In genomic region chr9:135961277-135961705, GRCh38 we compare ENCODE assay signal across 8 cellular contexts. TPM values are rescaled to one million over a fixed set of nuclear protein-coding genes. Genes with fewer than 3 reads are reported as not detected.
A peak's percentile ranks its signal among the peaks of the same experiment; 100 is the strongest.
DNase-seq lines count a peak whose midpoint lies in the region; ATAC-seq and TF ChIP-seq lines count a peak whose summit lies in the region.

TSS of gene UBAC1 (minus strand) at chr9:135961373. CDS start at chr9:135961162, 211 bp downstream.

- H3K9me3 Mint-ChIP-seq in H9 (no peaks in the 10 kb centered on the region), nephron (no peaks in the 10 kb centered on the region)

- no peak within 1 kb of the TSS for H2AK5ac ChIP-seq in H9 (ENCODE audit: insufficient read length, low read length)

- peak; percentile 96 for ATAC-seq in stimulated activated naive CD8-positive, alpha-beta T cell treated with anti-CD3 and anti-CD28 coated beads, Interleukin-15, Interleukin-2, amounts not matched to agents 100 U/mL and 50 U/mL, for 24 hours

- TF ChIP-seq CTCF in H9 (conservative IDR thresholded peaks at IDR 0.05) (peak; percentile 32; the same call in 2 of the 3 replicates), fibroblast of the aortic adventitia (IDR thresholded peaks at IDR 0.05; ENCODE audit: insufficient read depth, low read length) (peak; percentile 45), nephron (IDR thresholded peaks at IDR 0.05; ENCODE audit: unreplicated experiment in 3 of 3) (peak; percentile 28 to 37 (median 32))

- no peak within 1 kb of the TSS for H2BK20ac ChIP-seq in H9 (ENCODE audit: low read depth, low read length, poor library complexity, severe bottlenecking)

- no peaks in the 10 kb centered on the region for H3K9me3 ChIP-seq in H9 (ENCODE audit: control insufficient read depth, low read depth, low read length)

- peak within 1 kb of the TSS; percentile 82 for H3K4me3 ChIP-seq in fibroblast of the aortic adventitia (ENCODE audit: low read depth, low read length)

- no peak within 1 kb of the TSS for H3K23ac ChIP-seq in H9 (ENCODE audit: insufficient read length, low read depth, low read length)

- no peaks in the 10 kb centered on the region for H3K27me3 ChIP-seq in H9 (ENCODE audit: insufficient read depth, low read length)

- H3K4me1 Mint-ChIP-seq in H9 (peaks cover 19 to 21% of the 10 kb centered on the region in 2 experiments), nephron (peaks cover 19% of the 10 kb centered on the region)

- peak within 1 kb of the TSS; percentile 37 for H3K4me2 ChIP-seq in H9 (ENCODE audit: insufficient read depth, insufficient read length, low read length)

- H4K8ac ChIP-seq in H9 (replicated peaks; ENCODE audit: insufficient read length, low read depth, low read length): no peak within 1 kb of the TSS

- H3K79me1 ChIP-seq in H9 (ENCODE audit: insufficient read depth, low read depth, low read length, poor library complexity, severe bottlenecking): no peaks in the 10 kb centered on the region

- H3K9ac ChIP-seq in H9 (ENCODE audit: extremely low read depth, insufficient read length, low read length): peak within 1 kb of the TSS; percentile 39

- no peak within 1 kb of the TSS for H2BK15ac ChIP-seq in H9 (ENCODE audit: low read depth, low read length)

- H3K4me3 Mint-ChIP-seq in H9: peak within 1 kb of the TSS; percentile 86 to 92
- peak within 1 kb of the TSS; percentile 90 to 94 (median 93) for H3K4me3 Mint-ChIP-seq in nephron

- no peak within 1 kb of the TSS for H3K4ac ChIP-seq in H9 (ENCODE audit: low read depth, low read length)

- H3K56ac ChIP-seq in H9 (ENCODE audit: insufficient read length, low read depth, low read length): no peak within 1 kb of the TSS

- peaks cover 0 to 7% (median 5%) of the 10 kb centered on the region in 3 experiments; a peak in 3 of 7 replicates for H3K36me3 Mint-ChIP-seq in H9 (ENCODE audit: insufficient read depth in 1 of 3, low read depth in 3 of 3)
- H3K36me3 Mint-ChIP-seq in nephron (ENCODE audit: low read depth): peaks cover 3% of the 10 kb centered on the region

- H3K4me1 ChIP-seq in H9 (ENCODE audit: insufficient read depth, low read length): no peaks in the 10 kb centered on the region; the same call in 1 of the 2 replicates

- no peak within 1 kb of the TSS for H4K91ac ChIP-seq in H9 (ENCODE audit: insufficient read length, low read depth, low read length)

- no peak within 1 kb of the TSS for H2BK12ac ChIP-seq in H9 (ENCODE audit: insufficient read length, low read depth, low read length)

- H2AFZ ChIP-seq in H9 (ENCODE audit: low read length): no peak within 1 kb of the TSS

- DNase-seq in EH (ENCODE audit: low read depth) (peak; percentile 94), H9 (peak; percentile 96), M059J (ENCODE audit: low read depth) (peak; percentile 91), SHP77 (lab: John Stamatoyannopoulos, UW) (peak; percentile 92 to 94), fibroblast of the aortic adventitia (ENCODE audit: low read depth) (peak; percentile 90)
- peak; percentile 93 for DNase-seq in activated effector memory CD4-positive, alpha-beta T cell treated with Interleukin-2 at 50 U/mL for 16 hours
- peak; percentile 97 for DNase-seq in stimulated activated naive CD8-positive, alpha-beta T cell treated with anti-CD3 and anti-CD28 coated beads, Interleukin-15, Interleukin-2, amounts not matched to agents 100 U/mL and 50 U/mL, for 24 hours

- H3K18ac ChIP-seq in H9 (ENCODE audit: insufficient read length, low read depth, low read length): peak within 1 kb of the TSS; percentile 64

- H3K27ac ChIP-seq in H9 (ENCODE audit: insufficient read length, low read depth, low read length): no peak within 1 kb of the TSS

- H3K27ac Mint-ChIP-seq in H9: peak within 1 kb of the TSS in 2 of 3 experiments; percentile 61 to 79; a peak in 1 of 7 replicates
- peak within 1 kb of the TSS in 2 of 3 experiments; percentile 50 to 63 for H3K27ac Mint-ChIP-seq in nephron

- H3K27me3 Mint-ChIP-seq in H9 (ENCODE audit: low read depth) (peaks cover 12% of the 10 kb centered on the region), nephron (ENCODE audit: low read depth) (peaks cover 9% of the 10 kb centered on the region)

- H3K14ac ChIP-seq in H9 (ENCODE audit: insufficient read depth, low read length): peak within 1 kb of the TSS; percentile 79; the same call in 1 of the 2 replicates

- H2BK120ac ChIP-seq in H9 (ENCODE audit: low read depth, low read length, poor library complexity, severe bottlenecking): no peak within 1 kb of the TSS

- WGBS in H9 (ENCODE audit: extremely low coverage, insufficient read length, low lambda C conversion rate): no CpG with 5 or more reads among the region's 53 CpGs

- H3K23me2 ChIP-seq in H9 (ENCODE audit: insufficient read length, low read depth, low read length, poor library complexity, severe bottlenecking): peaks cover 5% of the 10 kb centered on the region

- peaks cover 15% of the 10 kb centered on the region; the same call in 1 of the 2 replicates for H3K79me2 ChIP-seq in H9 (ENCODE audit: insufficient read depth, low read length)

- no peak within 1 kb of the TSS for H2BK5ac ChIP-seq in H9 (ENCODE audit: insufficient read length, low read length)

- H3T11ph ChIP-seq in H9 (ENCODE audit: low read length): no peak within 1 kb of the TSS

- no peaks in the 10 kb centered on the region for H4K20me1 ChIP-seq in H9 (ENCODE audit: control insufficient read depth, insufficient read depth, insufficient read length)

- H4K5ac ChIP-seq in H9 (ENCODE audit: insufficient read length, low read depth, low read length): no peak within 1 kb of the TSS

RNA-seq across cellular contexts. Expression of gene UBAC1, which starts in this region (rescaled TPM):
- 46.3 and 47.5 TPM in 2 replicates for total RNA-seq in H9 (2021)
- 49.6 and 54.6 TPM in 2 replicates for total RNA-seq in M059J (2014; rRNA removed; shearing (Covaris generic))
- 13.3 and 23.0 TPM in 2 replicates for total RNA-seq in fibroblast of the aortic adventitia (ENCODE audit: low replicate concordance)
